In genomic region chr2:236889791-236890704, GRCh38 we compare ENCODE assay signal across 23 cellular contexts.
DNase-seq lines count a peak whose midpoint lies in the region; ATAC-seq, FAIRE-seq and TF ChIP-seq lines count a peak whose summit lies in the region.
"Had no signal": no experiment of that assay in that cellular context is flagged by ENCODE, and none has a peak within 500 bp of the region (broad histone marks: within the 10 kb centered on the region; RNA-seq: fewer than 3 reads in every experiment).

No MANE protein-coding gene starts in this region.

- no peak overlapping the region for H2BK12ac ChIP-seq in neuronal stem cell (ENCODE audit: low read length)

- no peaks in the 10 kb centered on the region for H3K79me2 ChIP-seq in HepG2 (ENCODE audit: insufficient read depth, low read length)
- no peaks in the 10 kb centered on the region for H3K79me2 ChIP-seq in hepatocyte
- no peaks in the 10 kb centered on the region for H3K79me2 ChIP-seq in mammary epithelial cell (ENCODE audit: insufficient read depth, low read length)

- H3K9ac ChIP-seq in liver (ENCODE audit: low read depth in 1 of 2, low read length in 2 of 2) (no peak overlapping the region), HepG2 (ENCODE audit: insufficient read depth, low read depth, low read length) (no peak overlapping the region), neuronal stem cell (ENCODE audit: low read depth, low read length, poor library complexity) (no peak overlapping the region), mammary epithelial cell (ENCODE audit: insufficient read depth, low read length) (no peak overlapping the region)
- H3K9ac ChIP-seq: GM23248 had no signal

- H2AFZ ChIP-seq in HepG2 (ENCODE audit: low read length), result no peak overlapping the region
- no peak overlapping the region for H2AFZ ChIP-seq in hepatocyte
- H2AFZ ChIP-seq in neuronal stem cell (ENCODE audit: low read length), result peak overlapping the region; percentile 47
- H2AFZ ChIP-seq in mammary epithelial cell (ENCODE audit: low read depth, low read length), result no peak overlapping the region
- H2AFZ ChIP-seq: GM23248 had no signal

- peak overlapping the region; percentile 23 to 39 for H3K27ac ChIP-seq in liver (ENCODE audit: low read depth in 1 of 2, low read length in 2 of 2)
- H3K27ac ChIP-seq in HepG2 (ENCODE audit: extremely low read length, insufficient read depth, low read length), result no peak overlapping the region
- H3K27ac ChIP-seq in hepatocyte, result peak overlapping the region; percentile 88
- H3K27ac ChIP-seq in neuronal stem cell (replicated peaks; ENCODE audit: low read length), result no peak overlapping the region
- H3K27ac ChIP-seq in mammary epithelial cell (ENCODE audit: insufficient read depth, low read depth, low read length), result no peak overlapping the region
- H3K27ac ChIP-seq: C4-2B, GM23248 had no signal

- H4K20me1 ChIP-seq in HepG2 (ENCODE audit: insufficient read depth, low read length), result no peaks in the 10 kb centered on the region
- no peaks in the 10 kb centered on the region for H4K20me1 ChIP-seq in hepatocyte (ENCODE audit: insufficient read depth, poor library complexity, severe bottlenecking)
- H4K20me1 ChIP-seq in mammary epithelial cell (ENCODE audit: insufficient read depth, low read length), result no peaks in the 10 kb centered on the region

- no peak for TF ChIP-seq EP300 in HepG2 (IDR thresholded peaks at IDR 0.05; ENCODE audit: low read depth in 2 of 2, low read length in 2 of 2)
- no peak for TF ChIP-seq EP300 in HepG2 (CRISPR knock-in tag; IDR thresholded peaks at IDR 0.05; ENCODE audit: borderline replicate concordance)

- no peaks in the 10 kb centered on the region for H3K9me3 ChIP-seq in liver (ENCODE audit: control insufficient read depth in 4 of 4, low read length in 3 of 4)
- no peaks in the 10 kb centered on the region for H3K9me3 ChIP-seq in HepG2 (ENCODE audit: low read length)
- H3K9me3 ChIP-seq in hepatocyte (ENCODE audit: low read depth), result no peaks in the 10 kb centered on the region
- H3K9me3 ChIP-seq in neuronal stem cell (replicated peaks in 1 of 2; ENCODE audit: control insufficient read depth in 2 of 2, insufficient read depth in 1 of 2, low read depth in 1 of 2, low read length in 2 of 2), result peaks cover 0 to 3% of the 10 kb centered on the region in 2 donors
- H3K9me3 ChIP-seq in mammary epithelial cell (replicated peaks; ENCODE audit: insufficient read depth, low read length), result no peaks in the 10 kb centered on the region
- H3K9me3 ChIP-seq: HAP-1 had no signal

- H3K4me3 Mint-ChIP-seq in naive thymus-derived CD8-positive, alpha-beta T cell, result no peak overlapping the region
- H3K4me3 Mint-ChIP-seq: IgD-negative memory B cell had no signal

- H3K14ac ChIP-seq in neuronal stem cell (ENCODE audit: low read length), result no peak overlapping the region

- CTCF ChIA-PET in HepG2 (lab: Yijun Ruan, JAX; ENCODE audit: low intra/inter-chr PET ratio, low total read pairs), result no interaction called here
- CTCF ChIA-PET in mammary epithelial cell (lab: Charles Lee; ENCODE audit: low non-redundant PET), result no interaction called here

- TF ChIP-seq RAD21 in liver (IDR thresholded peaks at IDR 0.05) (no peak), HepG2 (CRISPR knock-in tag; IDR thresholded peaks at IDR 0.05) (no peak)

- no peaks in the 10 kb centered on the region for H3K79me1 ChIP-seq in neuronal stem cell (ENCODE audit: low read depth, low read length)

- no peak overlapping the region for H2BK5ac ChIP-seq in neuronal stem cell (ENCODE audit: low read length)

- in situ Hi-C loops in HepG2 (cut with HindIII; ENCODE audit: extremely low pct_ligation_motif_present, low pct_unique_long_range_greater_than_20kb) (no loop called here), mammary epithelial cell (cut with MboI; ENCODE audit: low sequenced_read_pairs in 2 of 2) (no loop called here)

- H3K4me1 ChIP-seq in liver (ENCODE audit: control insufficient read depth in 4 of 4, insufficient read depth in 4 of 4, low read length in 3 of 4) (peaks cover 0 to 6% (median 2%) of the 10 kb centered on the region in 4 donors), HepG2 (ENCODE audit: insufficient read depth, low read length) (no peaks in the 10 kb centered on the region), hepatocyte (ENCODE audit: insufficient read depth) (peaks cover 26% of the 10 kb centered on the region), neuronal stem cell (ENCODE audit: control insufficient read depth in 2 of 2, insufficient read depth in 1 of 2, low read depth in 1 of 2, low read length in 2 of 2) (peaks cover 3 to 15% of the 10 kb centered on the region in 2 donors), mammary epithelial cell (ENCODE audit: insufficient read depth, low read length) (peaks cover 12% of the 10 kb centered on the region)
- H3K4me1 ChIP-seq: HAP-1 had no signal

- peaks cover 0 to 10% (median 7%) of the 10 kb centered on the region in 5 donors for H3K27me3 Mint-ChIP-seq in naive thymus-derived CD8-positive, alpha-beta T cell

- TF ChIP-seq POLR2A in HepG2 (IDR thresholded peaks at IDR 0.05; ENCODE audit: insufficient read depth in 1 of 2, low read depth in 2 of 2, low read length in 2 of 2), result no peak

- no peaks in the 10 kb centered on the region for H3K9me2 ChIP-seq in hepatocyte (replicated peaks; ENCODE audit: insufficient read depth)

- no peak for TF ChIP-seq CTCF in liver (IDR thresholded peaks at IDR 0.05; ENCODE audit: low read depth, low read length, missing input control)
- TF ChIP-seq CTCF in HepG2 (CRISPR knock-in tag; IDR thresholded peaks at IDR 0.05), result no peak
- TF ChIP-seq CTCF in hepatocyte (IDR thresholded peaks at IDR 0.05; ENCODE audit: poor library complexity), result no peak
- no peak for TF ChIP-seq CTCF in mammary epithelial cell (conservative IDR thresholded peaks at IDR 0.05 in 1 of 2, IDR thresholded peaks at IDR 0.05 in 1 of 2; ENCODE audit: extremely low read depth in 1 of 2, insufficient read depth in 1 of 2, low read depth in 1 of 2, low read length in 2 of 2)

- no peak for ATAC-seq in HepG2
- ATAC-seq in HG02571 (IDR thresholded peaks at IDR 0.05; ENCODE audit: unreplicated experiment), result no peak
- ATAC-seq in naive thymus-derived CD8-positive, alpha-beta T cell, result no peak
- no peak for ATAC-seq in HG02798 (IDR thresholded peaks at IDR 0.05; ENCODE audit: poor library complexity, unreplicated experiment)
- ATAC-seq: Panc1 had no signal

- H3K23ac ChIP-seq in neuronal stem cell (ENCODE audit: low read depth, low read length, poor library complexity), result no peak overlapping the region

- dilution Hi-C loops in mammary epithelial cell (cut with HindIII; ENCODE audit: low sequenced_read_pairs), result no loop called here

- H2BK120ac ChIP-seq in neuronal stem cell (ENCODE audit: low read depth, low read length), result no peak overlapping the region

- peaks cover 0 to 3% (median under 1%) of the 10 kb centered on the region in 4 donors for H3K4me1 Mint-ChIP-seq in naive thymus-derived CD8-positive, alpha-beta T cell

- H3K36me3 Mint-ChIP-seq in naive thymus-derived CD8-positive, alpha-beta T cell, result no peaks in the 10 kb centered on the region
- H3K36me3 Mint-ChIP-seq: IgD-negative memory B cell had no signal

- no peak overlapping the region for H3K4ac ChIP-seq in neuronal stem cell (ENCODE audit: low read length)

- H3K4me2 ChIP-seq in HepG2 (ENCODE audit: low read depth, low read length) (no peak overlapping the region), hepatocyte (no peak overlapping the region), neuronal stem cell (ENCODE audit: insufficient read depth, low read length, poor library complexity, severe bottlenecking) (no peak overlapping the region), mammary epithelial cell (ENCODE audit: insufficient read depth, low read depth, low read length) (no peak overlapping the region)

- H3K36me3 ChIP-seq in liver (ENCODE audit: control insufficient read depth in 4 of 4, insufficient read depth in 3 of 4, low read depth in 1 of 4, low read length in 3 of 4) (no peaks in the 10 kb centered on the region), HepG2 (replicated peaks in 1 of 2; ENCODE audit: control insufficient read depth in 1 of 2, insufficient read depth in 2 of 2, low read length in 2 of 2) (no peaks in the 10 kb centered on the region), hepatocyte (replicated peaks; ENCODE audit: insufficient read depth, low read depth) (no peaks in the 10 kb centered on the region), neuronal stem cell (replicated peaks in 1 of 2; ENCODE audit: control insufficient read depth in 2 of 2, insufficient read depth in 2 of 2, low read length in 2 of 2) (no peaks in the 10 kb centered on the region), mammary epithelial cell (ENCODE audit: insufficient read depth, low read length) (no peaks in the 10 kb centered on the region)
- H3K36me3 ChIP-seq: HAP-1 had no signal

- no peak overlapping the region for H2AK5ac ChIP-seq in neuronal stem cell (ENCODE audit: low read depth, low read length)

- no TSS peak for BruUV-seq in HepG2 (replicated peaks; lab: Mats Ljungman, UMichigan)
- no TSS peak for BruUV-seq in mammary epithelial cell (replicated peaks; lab: Mats Ljungman, UMichigan)

- POLR2A ChIA-PET in HepG2 (lab: Yijun Ruan, JAX), result no interaction called here
- POLR2A ChIA-PET in naive thymus-derived CD8-positive, alpha-beta T cell (lab: Charles Lee), result no interaction called here

- H3K4me3 ChIP-seq in liver (ENCODE audit: low read depth in 1 of 3, low read length in 3 of 3) (no peak overlapping the region), HepG2 (replicated peaks in 1 of 3; ENCODE audit: insufficient read depth in 1 of 3, low read depth in 2 of 3, low read length in 3 of 3) (no peak overlapping the region), hepatocyte (no peak overlapping the region), neuronal stem cell (ENCODE audit: low read length in 2 of 2) (no peak overlapping the region), mammary epithelial cell (replicated peaks in 1 of 3; ENCODE audit: insufficient read depth in 1 of 3, low read depth in 2 of 3, low read length in 3 of 3) (no peak overlapping the region)
- H3K4me3 ChIP-seq: GM23248, HAP-1 had no signal

- H3K9me3 Mint-ChIP-seq in naive thymus-derived CD8-positive, alpha-beta T cell, result no peaks in the 10 kb centered on the region

- H3K18ac ChIP-seq in neuronal stem cell (ENCODE audit: low read length), result peak overlapping the region; percentile 45

- DNase-seq in HepG2 (ENCODE audit: low spot score), result no peak
- no peak for DNase-seq in hepatocyte (ENCODE audit: low spot score)
- no peak for DNase-seq in neuronal stem cell (ENCODE audit: low spot score)
- DNase-seq in mammary epithelial cell, result no peak
- DNase-seq in naive thymus-derived CD8-positive, alpha-beta T cell, result no peak
- DNase-seq: GM23248, Karpas-422, MV-4-11, NCI-H1105 treated with DMSO at 0.1 percent for 48 hours, NCI-H2029 treated with DMSO at 0.1 percent for 48 hours, NCI-H226, NCI-H524, NCI-H82 had no signal

- no peak overlapping the region for H4K8ac ChIP-seq in neuronal stem cell (ENCODE audit: low read depth, low read length)

- no peak overlapping the region for H2BK15ac ChIP-seq in neuronal stem cell (ENCODE audit: low read length)

- FAIRE-seq in HepG2 (lab: Jason Lieb, UNC), result no peak
- FAIRE-seq: G401.6, GM12892, HTR-8/SVneo had no signal

- no peaks in the 10 kb centered on the region for H3K27me3 ChIP-seq in liver (ENCODE audit: control insufficient read depth in 4 of 4, insufficient read depth in 4 of 4, low read length in 3 of 4)
- H3K27me3 ChIP-seq in HepG2 (ENCODE audit: control insufficient read depth in 1 of 2, insufficient read depth in 2 of 2, low read length in 2 of 2), result peaks cover 2 to 17% of the 10 kb centered on the region in 2 experiments; a peak in 2 of 5 replicates
- no peaks in the 10 kb centered on the region for H3K27me3 ChIP-seq in hepatocyte
- H3K27me3 ChIP-seq in neuronal stem cell (ENCODE audit: control insufficient read depth in 3 of 3, insufficient read depth in 3 of 3, low read depth in 1 of 3, low read length in 3 of 3), result no peaks in the 10 kb centered on the region
- no peaks in the 10 kb centered on the region for H3K27me3 ChIP-seq in mammary epithelial cell (ENCODE audit: insufficient read depth, low read length)

- intact Hi-C loops in HepG2 (cut with micrococcal nuclease; ENCODE audit: unreplicated experiment), result no loop called here
- intact Hi-C loops in mammary epithelial cell (cut with micrococcal nuclease), result no loop called here

- 89% methylated on average over 22 of the region's 22 CpGs for WGBS in liver
- 53% methylated on average over 22 of the region's 22 CpGs for WGBS in HepG2 (ENCODE audit: low lambda C conversion rate)
- 90% methylated on average over 22 of the region's 22 CpGs for WGBS in hepatocyte (ENCODE audit: low lambda C conversion rate, missing lambda C conversion rate)
- WGBS in neuronal stem cell (ENCODE audit: extremely low coverage in 2 of 2, insufficient read length in 2 of 2, insufficient replicate concordance in 1 of 2), 2 donors, result no CpG with 5 or more reads among the region's 22 CpGs
- 94% methylated on average over 20 of the region's 22 CpGs for WGBS in mammary epithelial cell (ENCODE audit: low coverage, missing lambda C conversion rate)

- no peak overlapping the region for H4K91ac ChIP-seq in neuronal stem cell (ENCODE audit: low read depth, low read length, poor library complexity)

- H3K27ac Mint-ChIP-seq in naive thymus-derived CD8-positive, alpha-beta T cell, result no peak overlapping the region
- H3K27ac Mint-ChIP-seq: IgD-negative memory B cell had no signal

Comparison
In these comparisons a context has a peak if more than half of its experiments do, and no peak if none do; other contexts are left out.
1. H3K27ac ChIP-seq: peak in liver (2 of 2) and hepatocyte (single experiment); none in HepG2 (single experiment), neuronal stem cell (single experiment) and mammary epithelial cell (single experiment).